ENCODE assay signal across 15 cellular contexts in genomic region chr18:23311346-23312103, GRCh38.
DNase-seq lines count a peak whose midpoint lies in the region; ATAC-seq and TF ChIP-seq lines count a peak whose summit lies in the region.
"Had no signal": no experiment of that assay in that cellular context is flagged by ENCODE, and none has a peak within 500 bp of the region (broad histone marks: within the 10 kb centered on the region; RNA-seq: fewer than 3 reads in every experiment).

No MANE protein-coding gene starts in this region.

- TF ChIP-seq CTCF in AG10803 (conservative IDR thresholded peaks at IDR 0.05; ENCODE audit: low read length): no peak
- no peak for TF ChIP-seq CTCF in fibroblast of pulmonary artery (IDR thresholded peaks at IDR 0.05; ENCODE audit: low read length, missing control alignments)
- no peak for TF ChIP-seq CTCF in osteoblast (IDR thresholded peaks at IDR 0.05; ENCODE audit: extremely low read depth, low read depth, low read length)
- TF ChIP-seq CTCF in stomach (IDR thresholded peaks at IDR 0.05): no peak

- no peaks in the 10 kb centered on the region for H3K27me3 ChIP-seq in osteoblast (ENCODE audit: insufficient read depth, low read length)
- H3K27me3 ChIP-seq in stomach: no peaks in the 10 kb centered on the region
- H3K27me3 ChIP-seq: esophagus muscularis mucosa, Peyer's patch had no signal

- H3K4me2 ChIP-seq in osteoblast (ENCODE audit: insufficient read depth, low read length): peak overlapping the region; percentile 73

- 81 to 93% (median 84%) methylated on average over 7 of the region's 7 CpGs for WGBS in stomach, 5 donors

- peaks cover 37% of the 10 kb centered on the region for H3K4me1 ChIP-seq in osteoblast (ENCODE audit: insufficient read depth, low read length)
- peaks cover 0 to 14% (median 0%) of the 10 kb centered on the region in 4 donors for H3K4me1 ChIP-seq in stomach
- H3K4me1 ChIP-seq: Peyer's patch had no signal

- peak overlapping the region; percentile 97 for H3K27ac ChIP-seq in osteoblast (ENCODE audit: low read depth, low read length)
- no peak overlapping the region for H3K27ac ChIP-seq in stomach
- H3K27ac ChIP-seq: esophagus muscularis mucosa, Peyer's patch, VCaP had no signal

- H3K36me3 ChIP-seq in osteoblast (ENCODE audit: insufficient read depth, low read length) (no peaks in the 10 kb centered on the region), stomach (no peaks in the 10 kb centered on the region)
- H3K36me3 ChIP-seq: esophagus muscularis mucosa, Peyer's patch had no signal

- no peak for TF ChIP-seq POLR2A in stomach (IDR thresholded peaks at IDR 0.05)

- H2AFZ ChIP-seq in osteoblast (ENCODE audit: low read length): peak overlapping the region; percentile 30

- H3K79me2 ChIP-seq in osteoblast (ENCODE audit: insufficient read depth, low read length): no peaks in the 10 kb centered on the region

- no peaks in the 10 kb centered on the region for H4K20me1 ChIP-seq in osteoblast (ENCODE audit: insufficient read depth, low read length)

- TF ChIP-seq EP300 in stomach (IDR thresholded peaks at IDR 0.05): no peak

- DNase-seq in AG10803 (ENCODE audit: low read depth) (peak; percentile 92), T1000 (lab: John Stamatoyannopoulos, UW) (peak; percentile 43), fibroblast of pulmonary artery (ENCODE audit: low read depth) (peak; percentile 96), osteoblast (ENCODE audit: insufficient read length, low spot score, missing footprints) (peak; percentile 90), stomach (no peak), inferior parietal cortex (ENCODE audit: extremely low spot score) (no peak), activated gamma-delta T cell (lab: John Stamatoyannopoulos, UW) (no peak)
- DNase-seq: activated naive CD4-positive, alpha-beta T cell treated with anti-CD3 and anti-CD28 coated beads, Interleukin-2, amount 50 U/mL, for 16 hours; CD4-positive, alpha-beta T cell; midbrain; Peyer's patch; stimulated activated naive B cell treated with anti-CD40 and anti-IgM and Interleukin-4, amounts not matched to agents 10 μg/mL and 1 μg/mL and 100 μg/mL, for 72 hours had no signal

- H3K9me3 ChIP-seq in osteoblast (ENCODE audit: low read depth, low read length) (no peaks in the 10 kb centered on the region), stomach (no peaks in the 10 kb centered on the region)
- H3K9me3 ChIP-seq: esophagus muscularis mucosa, Peyer's patch had no signal

- intact Hi-C loops in stomach (cut with DNase I; ENCODE audit: low total_unique reads): no loop called here

- ATAC-seq in HG03571 (IDR thresholded peaks at IDR 0.05; ENCODE audit: unreplicated experiment): no peak
- ATAC-seq: stimulated activated naive B cell treated with anti-CD40 and anti-IgM and Interleukin-4, amounts not matched to agents 10 μg/mL and 1 μg/mL and 100 μg/mL, for 72 hours had no signal

- no peak overlapping the region for H3K4me3 ChIP-seq in AG10803 (ENCODE audit: low read length)
- H3K4me3 ChIP-seq in fibroblast of pulmonary artery (replicated peaks; ENCODE audit: low read depth, low read length): no peak overlapping the region
- H3K4me3 ChIP-seq in osteoblast (ENCODE audit: insufficient read depth, low read length): peak overlapping the region; percentile 32
- no peak overlapping the region for H3K4me3 ChIP-seq in stomach
- H3K4me3 ChIP-seq: esophagus muscularis mucosa, Peyer's patch had no signal

Comparison
In these comparisons a context has a peak if more than half of its experiments do, and no peak if none do; other contexts are left out.
1. DNase-seq: peak in AG10803 (single experiment), T1000 (single experiment), fibroblast of pulmonary artery (single experiment) and osteoblast (single experiment); none in stomach (single experiment), inferior parietal cortex (single experiment) and activated gamma-delta T cell (single experiment).